ENCODE assay signal across 1 cellular context in genomic region chr17:48612854-48613691, GRCh38.
TF ChIP-seq lines count a peak whose summit lies in the region.

No MANE protein-coding gene starts in this region.

TF ChIP-seq in IMR-90, 13 proteins besides CTCF, POLR2A, EP300 and RAD21:
- no peak for TF ChIP-seq SMC3 (IDR thresholded peaks at IDR 0.05; ENCODE audit: low read depth, low read length)
- TF ChIP-seq NFE2L2 (IDR thresholded peaks at IDR 0.05; ENCODE audit: low read depth, low read length) = no peak
- TF ChIP-seq FOS (IDR thresholded peaks at IDR 0.05; ENCODE audit: low read depth, low read length) = no peak
